ENCODE assay signal across 10 cellular contexts in the genomic region with DNA sequence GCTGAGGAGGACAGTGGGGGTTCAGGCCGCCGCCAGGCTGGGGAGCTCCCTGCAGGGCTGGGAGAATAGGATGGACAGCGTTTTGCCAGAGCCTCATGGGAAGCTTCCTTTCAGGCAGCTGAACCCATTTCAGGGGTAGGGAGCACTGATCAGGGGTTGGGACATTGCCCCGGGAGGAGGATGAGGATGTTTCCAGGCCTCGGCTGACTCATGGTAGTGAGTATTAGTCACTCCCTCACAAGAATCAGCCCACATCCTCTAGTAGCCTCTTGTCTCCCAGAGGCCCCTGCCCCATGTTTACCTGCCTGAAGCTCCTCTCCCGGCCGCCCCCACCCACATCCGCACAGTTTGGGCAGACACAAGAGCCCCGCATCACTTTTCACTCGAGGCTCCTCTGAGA.
A peak's percentile ranks its signal among the peaks of the same experiment; 100 is the strongest.
DNase-seq lines count a peak whose midpoint lies in the region; ATAC-seq, FAIRE-seq and TF ChIP-seq lines count a peak whose summit lies in the region.
"Had no signal": no experiment of that assay in that cellular context is flagged by ENCODE, and none has a peak within 500 bp of the region (broad histone marks: within the 10 kb centered on the region; RNA-seq: fewer than 3 reads in every experiment).

No MANE protein-coding gene starts in this region.

- ATAC-seq in heart left ventricle: peak in 3 of 4 donors; percentile 18 to 57 (median 57)
- ATAC-seq in SK-N-SH treated with all-trans-retinoic acid at 6 μM for 48 hours: peak; percentile 43; the same call in 2 of the 3 replicates
- no peak for ATAC-seq in GM18909 (IDR thresholded peaks at IDR 0.05; ENCODE audit: poor library complexity, unreplicated experiment)
- no peak for ATAC-seq in GM19395 (IDR thresholded peaks at IDR 0.05; ENCODE audit: unreplicated experiment)

- H3K4me1 ChIP-seq in heart left ventricle (peaks cover 0 to 25% (median 9%) of the 10 kb centered on the region in 12 donors), left ventricle myocardium inferior (peaks cover 20% of the 10 kb centered on the region), ascending aorta (no peaks in the 10 kb centered on the region)

- DNase-seq in heart left ventricle: no peak
- DNase-seq in left ventricle myocardium inferior: no peak
- peak; percentile 66 for DNase-seq in fibroblast of the aortic adventitia (ENCODE audit: low read depth)
- peak; percentile 96 for DNase-seq in urothelium cell line (ENCODE audit: low spot score)
- DNase-seq in ascending aorta (ENCODE audit: low spot score in 2 of 2): no peak
- DNase-seq: NCI-H1105, occipital lobe had no signal

- 81 to 91% (median 86%) methylated on average over 10 of the region's 10 CpGs for WGBS in heart left ventricle, 4 donors

- H3K36me3 ChIP-seq in heart left ventricle: no peaks in the 10 kb centered on the region
- H3K36me3 ChIP-seq in left ventricle myocardium inferior: no peaks in the 10 kb centered on the region
- H3K36me3 ChIP-seq in ascending aorta: no peaks in the 10 kb centered on the region

- H3K9me3 ChIP-seq in heart left ventricle: peaks cover 0 to 5% (median 0%) of the 10 kb centered on the region in 12 donors
- H3K9me3 ChIP-seq in left ventricle myocardium inferior (replicated peaks): no peaks in the 10 kb centered on the region
- no peaks in the 10 kb centered on the region for H3K9me3 ChIP-seq in ascending aorta

- no peak overlapping the region for H3K27ac ChIP-seq in heart left ventricle
- H3K27ac ChIP-seq in left ventricle myocardium inferior (replicated peaks): no peak overlapping the region
- no peak overlapping the region for H3K27ac ChIP-seq in ascending aorta

- no peak for TF ChIP-seq CTCF in heart left ventricle (IDR thresholded peaks at IDR 0.05)
- no peak for TF ChIP-seq CTCF in left ventricle myocardium inferior (IDR thresholded peaks at IDR 0.05; ENCODE audit: borderline replicate concordance)
- no peak for TF ChIP-seq CTCF in fibroblast of the aortic adventitia (IDR thresholded peaks at IDR 0.05; ENCODE audit: insufficient read depth, low read length)
- no peak for TF ChIP-seq CTCF in ascending aorta (IDR thresholded peaks at IDR 0.05)

- intact Hi-C loops in heart left ventricle (cut with DNase I): no loop called here
- intact Hi-C loops in left ventricle myocardium inferior (cut with micrococcal nuclease): no loop called here
- intact Hi-C loops in ascending aorta (cut with DNase I): no loop called here

- TF ChIP-seq POLR2A in heart left ventricle (IDR thresholded peaks at IDR 0.05): no peak

- H3K4me3 ChIP-seq in heart left ventricle (no peak overlapping the region), left ventricle myocardium inferior (no peak overlapping the region), fibroblast of the aortic adventitia (ENCODE audit: low read depth, low read length) (no peak overlapping the region), ascending aorta (no peak overlapping the region)

- FAIRE-seq in urothelium cell line (lab: Jason Lieb, UNC): peak; percentile 99

- H3K27me3 ChIP-seq in heart left ventricle (no peaks in the 10 kb centered on the region), left ventricle myocardium inferior (ENCODE audit: low read depth) (no peaks in the 10 kb centered on the region), ascending aorta (no peaks in the 10 kb centered on the region)

TF ChIP-seq in SK-N-SH treated with all-trans-retinoic acid at 6 μM for 48 hours, 23 proteins besides CTCF, POLR2A, EP300 and RAD21:
- TF ChIP-seq CREB5 (CRISPR knock-in tag; IDR thresholded peaks at IDR 0.05; ENCODE audit: low read depth) (no peak), ESRRG (CRISPR knock-in tag; IDR thresholded peaks at IDR 0.05) (no peak), PPARA (CRISPR knock-in tag; IDR thresholded peaks at IDR 0.05; ENCODE audit: borderline replicate concordance) (no peak), CSDC2 (CRISPR knock-in tag; IDR thresholded peaks at IDR 0.05) (no peak), TOX (CRISPR knock-in tag; IDR thresholded peaks at IDR 0.05; ENCODE audit: borderline replicate concordance) (no peak), ZC3H10 (CRISPR knock-in tag; IDR thresholded peaks at IDR 0.05) (no peak), ZNF70 (CRISPR knock-in tag; IDR thresholded peaks at IDR 0.05) (no peak), ZFP30 (CRISPR knock-in tag; IDR thresholded peaks at IDR 0.05) (no peak), ZFP3 (CRISPR knock-in tag; IDR thresholded peaks at IDR 0.05) (no peak)
- TF ChIP-seq, protein P1, sequence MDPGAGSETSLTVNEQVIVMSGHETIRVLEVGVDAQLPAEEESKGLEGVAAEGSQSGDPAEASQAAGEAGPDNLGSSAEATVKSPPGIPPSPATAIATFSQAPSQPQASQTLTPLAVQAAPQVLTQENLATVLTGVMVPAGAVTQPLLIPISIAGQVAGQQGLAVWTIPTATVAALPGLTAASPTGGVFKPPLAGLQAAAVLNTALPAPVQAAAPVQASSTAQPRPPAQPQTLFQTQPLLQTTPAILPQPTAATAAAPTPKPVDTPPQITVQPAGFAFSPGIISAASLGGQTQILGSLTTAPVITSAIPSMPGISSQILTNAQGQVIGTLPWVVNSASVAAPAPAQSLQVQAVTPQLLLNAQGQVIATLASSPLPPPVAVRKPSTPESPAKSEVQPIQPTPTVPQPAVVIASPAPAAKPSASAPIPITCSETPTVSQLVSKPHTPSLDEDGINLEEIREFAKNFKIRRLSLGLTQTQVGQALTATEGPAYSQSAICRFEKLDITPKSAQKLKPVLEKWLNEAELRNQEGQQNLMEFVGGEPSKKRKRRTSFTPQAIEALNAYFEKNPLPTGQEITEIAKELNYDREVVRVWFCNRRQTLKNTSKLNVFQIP (CRISPR knock-in tag; IDR thresholded peaks at IDR 0.05; ENCODE audit: borderline replicate concordance, low read depth): no peak

Comparison
In these comparisons a context has a peak if more than half of its experiments do, and no peak if none do; other contexts are left out.
1. ATAC-seq: peak in heart left ventricle (3 of 4) and SK-N-SH treated with all-trans-retinoic acid at 6 μM for 48 hours (single experiment); none in GM18909 (single experiment) and GM19395 (single experiment).
2. DNase-seq: peak in fibroblast of the aortic adventitia (single experiment) and urothelium cell line (single experiment); none in heart left ventricle (0 of 5), left ventricle myocardium inferior (single experiment) and ascending aorta (0 of 2).